1 cellular context compared by ENCODE assay signal in the genomic region with DNA sequence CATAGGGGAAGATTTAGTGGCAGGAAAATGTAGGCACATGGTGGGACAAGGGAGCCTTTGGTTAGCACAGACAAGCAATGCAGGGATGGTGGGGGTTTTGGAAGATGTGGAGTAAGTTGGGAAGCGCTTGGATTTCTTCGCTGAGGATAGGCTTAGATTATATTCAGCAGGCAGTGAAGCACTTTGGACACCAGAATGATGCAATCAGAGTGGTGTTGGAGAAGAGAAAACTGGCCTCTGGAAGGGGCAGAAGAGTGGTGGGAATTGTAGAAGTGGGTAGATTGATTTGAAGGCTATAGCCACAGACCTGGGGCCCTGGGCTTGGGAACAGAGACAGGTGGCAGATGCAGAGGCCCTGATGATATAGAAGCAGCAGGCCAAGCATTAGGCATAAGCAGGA.
TF ChIP-seq lines count a peak whose summit lies in the region.

No MANE protein-coding gene starts in this region.

TF ChIP-seq in GM23338, 12 proteins besides CTCF, POLR2A, EP300 and RAD21 (continued from another document):
- TF ChIP-seq, protein P1, sequence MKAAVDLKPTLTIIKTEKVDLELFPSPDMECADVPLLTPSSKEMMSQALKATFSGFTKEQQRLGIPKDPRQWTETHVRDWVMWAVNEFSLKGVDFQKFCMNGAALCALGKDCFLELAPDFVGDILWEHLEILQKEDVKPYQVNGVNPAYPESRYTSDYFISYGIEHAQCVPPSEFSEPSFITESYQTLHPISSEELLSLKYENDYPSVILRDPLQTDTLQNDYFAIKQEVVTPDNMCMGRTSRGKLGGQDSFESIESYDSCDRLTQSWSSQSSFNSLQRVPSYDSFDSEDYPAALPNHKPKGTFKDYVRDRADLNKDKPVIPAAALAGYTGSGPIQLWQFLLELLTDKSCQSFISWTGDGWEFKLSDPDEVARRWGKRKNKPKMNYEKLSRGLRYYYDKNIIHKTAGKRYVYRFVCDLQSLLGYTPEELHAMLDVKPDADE (IDR thresholded peaks at IDR 0.05) = no peak
- no peak for TF ChIP-seq NANOG (IDR thresholded peaks at IDR 0.05; ENCODE audit: borderline replicate concordance)
- no peak for TF ChIP-seq JUNB (IDR thresholded peaks at IDR 0.05; ENCODE audit: unreplicated experiment)
- TF ChIP-seq EZH2phosphoT487 (IDR thresholded peaks at IDR 0.05; ENCODE audit: unreplicated experiment) = no peak
- no peak for TF ChIP-seq STAT1 (IDR thresholded peaks at IDR 0.05; ENCODE audit: unreplicated experiment)
- TF ChIP-seq, protein P2, sequence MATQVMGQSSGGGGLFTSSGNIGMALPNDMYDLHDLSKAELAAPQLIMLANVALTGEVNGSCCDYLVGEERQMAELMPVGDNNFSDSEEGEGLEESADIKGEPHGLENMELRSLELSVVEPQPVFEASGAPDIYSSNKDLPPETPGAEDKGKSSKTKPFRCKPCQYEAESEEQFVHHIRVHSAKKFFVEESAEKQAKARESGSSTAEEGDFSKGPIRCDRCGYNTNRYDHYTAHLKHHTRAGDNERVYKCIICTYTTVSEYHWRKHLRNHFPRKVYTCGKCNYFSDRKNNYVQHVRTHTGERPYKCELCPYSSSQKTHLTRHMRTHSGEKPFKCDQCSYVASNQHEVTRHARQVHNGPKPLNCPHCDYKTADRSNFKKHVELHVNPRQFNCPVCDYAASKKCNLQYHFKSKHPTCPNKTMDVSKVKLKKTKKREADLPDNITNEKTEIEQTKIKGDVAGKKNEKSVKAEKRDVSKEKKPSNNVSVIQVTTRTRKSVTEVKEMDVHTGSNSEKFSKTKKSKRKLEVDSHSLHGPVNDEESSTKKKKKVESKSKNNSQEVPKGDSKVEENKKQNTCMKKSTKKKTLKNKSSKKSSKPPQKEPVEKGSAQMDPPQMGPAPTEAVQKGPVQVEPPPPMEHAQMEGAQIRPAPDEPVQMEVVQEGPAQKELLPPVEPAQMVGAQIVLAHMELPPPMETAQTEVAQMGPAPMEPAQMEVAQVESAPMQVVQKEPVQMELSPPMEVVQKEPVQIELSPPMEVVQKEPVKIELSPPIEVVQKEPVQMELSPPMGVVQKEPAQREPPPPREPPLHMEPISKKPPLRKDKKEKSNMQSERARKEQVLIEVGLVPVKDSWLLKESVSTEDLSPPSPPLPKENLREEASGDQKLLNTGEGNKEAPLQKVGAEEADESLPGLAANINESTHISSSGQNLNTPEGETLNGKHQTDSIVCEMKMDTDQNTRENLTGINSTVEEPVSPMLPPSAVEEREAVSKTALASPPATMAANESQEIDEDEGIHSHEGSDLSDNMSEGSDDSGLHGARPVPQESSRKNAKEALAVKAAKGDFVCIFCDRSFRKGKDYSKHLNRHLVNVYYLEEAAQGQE (IDR thresholded peaks at IDR 0.05; ENCODE audit: unreplicated experiment) = no peak
- TF ChIP-seq EZH2 (IDR thresholded peaks at IDR 0.05; ENCODE audit: low read depth, unreplicated experiment) = no peak
- TF ChIP-seq POLR2AphosphoS5 (IDR thresholded peaks at IDR 0.05; ENCODE audit: low read depth) = no peak
